In the genomic region with DNA sequence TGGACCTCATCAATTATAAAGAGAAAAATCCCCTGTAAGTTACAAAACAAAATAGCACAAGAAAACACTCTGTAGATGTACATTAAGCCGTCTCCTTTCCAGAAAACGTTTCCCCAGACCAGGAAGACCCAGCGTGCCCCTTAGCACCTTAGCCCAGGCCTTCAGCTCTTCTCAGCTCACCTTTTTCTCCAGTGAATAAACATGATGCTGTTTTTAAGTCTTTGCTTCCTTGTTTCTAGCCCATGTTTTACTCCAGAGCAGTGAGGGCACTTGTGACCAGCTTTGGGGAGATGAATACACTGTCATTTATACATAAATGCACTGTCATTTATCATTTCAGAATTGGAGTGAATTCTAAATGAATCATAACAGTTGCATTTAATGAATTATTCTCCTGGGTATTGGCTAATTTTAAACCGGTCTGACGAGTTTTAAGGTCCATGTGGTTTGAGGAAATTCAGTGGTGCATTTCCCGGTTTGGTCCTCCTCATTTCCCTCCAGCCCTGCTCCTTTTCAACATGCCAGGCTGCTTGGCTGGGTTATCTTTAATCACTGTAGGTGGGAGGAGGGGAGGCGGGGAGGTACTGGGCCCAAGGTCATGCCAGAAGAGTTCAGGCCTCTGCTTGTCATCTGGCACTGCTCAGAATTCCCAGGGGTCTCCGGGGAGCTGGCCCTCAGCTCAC, we compare ENCODE assay signal across 10 cellular contexts. TPM values are rescaled to one million over a fixed set of nuclear protein-coding genes. Genes with fewer than 3 reads are reported as not detected.
DNase-seq lines count a peak whose midpoint lies in the region; ATAC-seq and TF ChIP-seq lines count a peak whose summit lies in the region.
"Had no signal": no experiment of that assay in that cellular context is flagged by ENCODE, and none has a peak within 500 bp of the region (broad histone marks: within the 10 kb centered on the region; RNA-seq: fewer than 3 reads in every experiment).

No MANE protein-coding gene starts in this region.

- no peaks in the 10 kb centered on the region for H3K9me3 ChIP-seq in PC-9 (ENCODE audit: insufficient read depth, low read depth)
- no peaks in the 10 kb centered on the region for H3K9me3 ChIP-seq in cardiac muscle cell (ENCODE audit: low read depth)
- H3K9me3 ChIP-seq in prostate gland = no peaks in the 10 kb centered on the region

- H3K9me2 ChIP-seq in PC-9 (ENCODE audit: insufficient read depth) = no peaks in the 10 kb centered on the region

- intact Hi-C loops in PC-9 (cut with micrococcal nuclease; ENCODE audit: unreplicated experiment) = loop anchor here (1.0 kb wide), 1 partner anchor 261 kb away; no protein-coding TSS in a partner anchor
- intact Hi-C loops in prostate gland (cut with DNase I) = no loop called here

- H2AFZ ChIP-seq in PC-9 = peak overlapping the region; percentile 40; the same call in 1 of the 2 replicates

- H3F3A ChIP-seq in PC-9 (ENCODE audit: insufficient read depth, low read depth) = peaks cover 40% of the 10 kb centered on the region

- 39% methylated on average over 8 of the region's 8 CpGs for WGBS in prostate gland

- H3K4me3 ChIP-seq in PC-9 = peak overlapping the region; percentile 32; the same call in 1 of the 2 replicates
- H3K4me3 ChIP-seq in cardiac muscle cell = no peak overlapping the region
- no peak overlapping the region for H3K4me3 ChIP-seq in prostate gland

- BruUV-seq in PC-9 (replicated peaks; lab: Mats Ljungman, UMichigan) = no TSS peak

- TF ChIP-seq CTCF in PC-9 (conservative IDR thresholded peaks at IDR 0.05) (no peak), cardiac muscle cell (IDR thresholded peaks at IDR 0.05; ENCODE audit: low read depth, low read length) (no peak), prostate gland (IDR thresholded peaks at IDR 0.05) (no peak)

- POLR2A ChIA-PET in PC-9 (lab: Charles Lee; ENCODE audit: unreplicated experiment) = interaction anchor here (0.6 to 0.7 kb wide), 4 partner anchors 10 to 970 kb away, joined by 3 to 4 read pairs (median 3); a partner anchor contains a TSS

- H3K36me3 ChIP-seq in PC-9 (ENCODE audit: low read depth) (no peaks in the 10 kb centered on the region), cardiac muscle cell (no peaks in the 10 kb centered on the region), prostate gland (no peaks in the 10 kb centered on the region)

- no peaks in the 10 kb centered on the region for H4K20me1 ChIP-seq in PC-9 (ENCODE audit: insufficient read depth)

- DNase-seq in DMS79 (lab: John Stamatoyannopoulos, UW) = peak; percentile 83
- DNase-seq in PC-9 = peak; percentile 72 to 99
- DNase-seq in cardiac muscle cell (ENCODE audit: low read depth in 1 of 2, low spot score in 1 of 2) = peak; percentile 61 to 76
- peak; percentile 47 for DNase-seq in prostate gland (ENCODE audit: low spot score)
- no peak for DNase-seq in SW 1271 (lab: John Stamatoyannopoulos, UW)
- DNase-seq: amniotic stem cell; stimulated activated naive CD8-positive, alpha-beta T cell treated with anti-CD3 and anti-CD28 coated beads, Interleukin-15, Interleukin-2, amounts not matched to agents 100 U/mL and 50 U/mL, for 24 hours had no signal

- peak overlapping the region; percentile 94 for H3K27ac ChIP-seq in PC-9
- peak overlapping the region; percentile 64 for H3K27ac ChIP-seq in cardiac muscle cell
- peak overlapping the region; percentile 29 to 32 for H3K27ac ChIP-seq in prostate gland

- no peaks in the 10 kb centered on the region for H3K27me3 ChIP-seq in PC-9 (ENCODE audit: insufficient read depth, low read depth)
- H3K27me3 ChIP-seq in cardiac muscle cell = no peaks in the 10 kb centered on the region
- H3K27me3 ChIP-seq in prostate gland (replicated peaks; ENCODE audit: insufficient read depth) = no peaks in the 10 kb centered on the region

- peaks cover 89% of the 10 kb centered on the region for H3K79me2 ChIP-seq in PC-9 (ENCODE audit: low read depth)

- no peak for ATAC-seq in GM18909 (IDR thresholded peaks at IDR 0.05; ENCODE audit: poor library complexity, unreplicated experiment)
- ATAC-seq in HG03439 (IDR thresholded peaks at IDR 0.05; ENCODE audit: unreplicated experiment) = no peak
- no peak for ATAC-seq in HG02642 (IDR thresholded peaks at IDR 0.05; ENCODE audit: poor library complexity, unreplicated experiment)
- ATAC-seq: stimulated activated naive CD8-positive, alpha-beta T cell treated with anti-CD3 and anti-CD28 coated beads, Interleukin-15, Interleukin-2, amounts not matched to agents 100 U/mL and 50 U/mL, for 24 hours had no signal

- CTCF ChIA-PET in PC-9 (lab: Charles Lee) = no interaction called here

- H3K4me1 ChIP-seq in PC-9 (replicated peaks; ENCODE audit: insufficient read depth) = peaks cover 85% of the 10 kb centered on the region
- H3K4me1 ChIP-seq in cardiac muscle cell (ENCODE audit: low read depth) = peaks cover 32% of the 10 kb centered on the region
- H3K4me1 ChIP-seq in prostate gland (replicated peaks) = peaks cover 4% of the 10 kb centered on the region

- no peak for TF ChIP-seq POLR2A in prostate gland (IDR thresholded peaks at IDR 0.05)

- H3K4me2 ChIP-seq in PC-9 = peak overlapping the region; percentile 74

RNA-seq across cellular contexts. Expression of a gene that starts 23.8 kb away (rescaled TPM):
- total RNA-seq in PC-9 (2021) (21.7 and 24.0 TPM in 2 replicates), cardiac muscle cell (11.3 and 13.2 TPM in 2 replicates), prostate gland (10 to 100 TPM in 1 of 2 donors, 1 to 10 TPM in 1; 7.2 to 25.4 TPM)
- 19.2 and 26.0 TPM in 2 replicates for polyA plus RNA-seq in cardiac muscle cell

Comparison
In these comparisons a context has a peak if more than half of its experiments do, and no peak if none do; other contexts are left out.
1. DNase-seq: peak in DMS79 (single experiment), PC-9 (2 of 2), cardiac muscle cell (2 of 2) and prostate gland (single experiment); none in SW 1271 (0 of 2).
2. H3K27ac ChIP-seq: peak in every context shown above with its lines; median percentile 94 in PC-9; 64 in cardiac muscle cell; 30 in prostate gland.